Comparison of ENCODE assay signal across 8 cellular contexts in genomic region chr19:40283414-40284250, GRCh38. TPM values are rescaled to one million over a fixed set of nuclear protein-coding genes. Genes with fewer than 3 reads are reported as not detected.
DNase-seq lines count a peak whose midpoint lies in the region; ATAC-seq, FAIRE-seq and TF ChIP-seq lines count a peak whose summit lies in the region.

No MANE protein-coding gene starts in this region.

- CTCF ChIA-PET in GM12878 (lab: Yijun Ruan, JAX): interaction anchor here (1.2 to 2.3 kb wide), 3 partner anchors 92 to 180 kb away, joined by 3 to 10 read pairs (median 6); no protein-coding TSS in a partner anchor

- 40 to 42% methylated on average over 12 of the region's 12 CpGs for WGBS in heart right ventricle, 2 donors
- 53% methylated on average over 12 of the region's 12 CpGs for WGBS in GM12878 (ENCODE audit: insufficient coverage, insufficient replicate concordance, low lambda C conversion rate, missing lambda C conversion rate)

- no peak for TF ChIP-seq EP300 in GM12878 (IDR thresholded peaks at IDR 0.05; ENCODE audit: borderline replicate concordance in 1 of 2, control insufficient read depth in 1 of 2, low read depth in 2 of 2, low read length in 2 of 2)

- H2AFZ ChIP-seq in GM12878 (ENCODE audit: control insufficient read depth, low read depth, low read length): no peak overlapping the region

- H3K36me3 ChIP-seq in heart right ventricle (peaks cover 0 to 11% (median 0%) of the 10 kb centered on the region in 9 donors), GM12878 (ENCODE audit: control insufficient read depth in 2 of 2, insufficient read depth in 2 of 2, low read length in 1 of 2) (peaks cover 0 to 7% of the 10 kb centered on the region in 2 experiments; a peak in 3 of 4 replicates), lower lobe of right lung (peaks cover 5% of the 10 kb centered on the region), upper lobe of right lung (no peaks in the 10 kb centered on the region)

- RAD21 ChIA-PET in GM12878 (lab: Charles Lee; ENCODE audit: unreplicated experiment): interaction anchor here (0.6 to 1.3 kb wide), 5 partner anchors 90 to 519 kb away, joined by 3 to 4 read pairs (median 3); no protein-coding TSS in a partner anchor

- TF ChIP-seq RAD21 in GM12878 (IDR thresholded peaks at IDR 0.05; ENCODE audit: insufficient read depth, low read depth, low read length): no peak

- peaks cover 65% of the 10 kb centered on the region for H3K79me2 ChIP-seq in GM12878 (ENCODE audit: control insufficient read depth, insufficient read depth, low read length)

- FAIRE-seq in GM12878 (lab: Jason Lieb, UNC): no peak

- peaks cover 2% of the 10 kb centered on the region for H4K20me1 ChIP-seq in GM12878 (ENCODE audit: control insufficient read depth, insufficient read depth)

- peak overlapping the region; percentile 83 to 99 (median 96) for H3K4me3 ChIP-seq in heart right ventricle
- peak overlapping the region; percentile 99 for H3K4me3 ChIP-seq in GM12878
- peak overlapping the region; percentile 88 for H3K4me3 ChIP-seq in lower lobe of right lung
- peak overlapping the region; percentile 78 for H3K4me3 ChIP-seq in upper lobe of right lung

- H3K9me3 ChIP-seq in heart right ventricle (no peaks in the 10 kb centered on the region), GM12878 (replicated peaks; ENCODE audit: control insufficient read depth, insufficient read depth, low read length) (no peaks in the 10 kb centered on the region), lower lobe of right lung (no peaks in the 10 kb centered on the region), upper lobe of right lung (no peaks in the 10 kb centered on the region)

- POLR2A ChIA-PET in GM12878 (lab: Charles Lee): interaction anchor here (0.6 to 2.6 kb wide), 4 partner anchors 9 to 159 kb away, joined by 3 to 15 read pairs (median 4); no protein-coding TSS in a partner anchor

- H3K27ac ChIP-seq in heart right ventricle (peak overlapping the region in 9 of 10 donors; percentile 92 to 100 (median 97)), GM12878 (ENCODE audit: control insufficient read depth, insufficient read depth) (peak overlapping the region; percentile 91), lower lobe of right lung (peak overlapping the region; percentile 93), upper lobe of right lung (peak overlapping the region; percentile 98)

- TF ChIP-seq POLR2A in GM12878 (IDR thresholded peaks at IDR 0.05; ENCODE audit: low read depth, low read length): no peak

- SMC1A ChIA-PET in GM12878 (lab: Charles Lee; ENCODE audit: uncharacterized antibody, unreplicated experiment): interaction anchor here (0.5 to 1.2 kb wide), 4 partner anchors 9 to 1020 kb away, joined by 3 to 4 read pairs (median 3); partner anchors contain the start of genes C19orf47 and PLD3

- H3K4me2 ChIP-seq in GM12878 (ENCODE audit: control insufficient read depth, insufficient read depth): peak overlapping the region; percentile 62

- DNase-seq in heart right ventricle (no peak), left cardiac atrium (no peak), GM12878 (ENCODE audit: low read depth, low spot score) (no peak), lower lobe of right lung (peak; percentile 41), upper lobe of right lung (no peak), 8988T (no peak), CD1c-positive myeloid dendritic cell (ENCODE audit: extremely low spot score) (no peak), occipital lobe (lab: John Stamatoyannopoulos, UW) (no peak)

- ATAC-seq in heart right ventricle (no peak), left cardiac atrium (no peak), GM12878 (no peak), lower lobe of right lung (no peak), upper lobe of right lung (no peak)

- no TSS peak for BruUV-seq in GM12878 (replicated peaks; lab: Mats Ljungman, UMichigan)

- H3K27me3 ChIP-seq in heart right ventricle (no peaks in the 10 kb centered on the region), GM12878 (replicated peaks in 1 of 2; ENCODE audit: control insufficient read depth in 2 of 2, insufficient read depth in 2 of 2, low read length in 1 of 2) (no peaks in the 10 kb centered on the region), lower lobe of right lung (ENCODE audit: low read depth) (no peaks in the 10 kb centered on the region), upper lobe of right lung (no peaks in the 10 kb centered on the region)

- peak overlapping the region; percentile 87 for H3K9ac ChIP-seq in GM12878 (ENCODE audit: control insufficient read depth, insufficient read depth, low read length)

- H3K4me1 ChIP-seq in heart right ventricle: peaks cover 28 to 71% (median 65%) of the 10 kb centered on the region in 9 donors
- peaks cover 24% of the 10 kb centered on the region for H3K4me1 ChIP-seq in GM12878 (ENCODE audit: control insufficient read depth, insufficient read depth, low read length)
- H3K4me1 ChIP-seq in lower lobe of right lung: peaks cover 62% of the 10 kb centered on the region
- peaks cover 46% of the 10 kb centered on the region for H3K4me1 ChIP-seq in upper lobe of right lung

- TF ChIP-seq CTCF in heart right ventricle (IDR thresholded peaks at IDR 0.05): no peak
- no peak for TF ChIP-seq CTCF in GM12878 (IDR thresholded peaks at IDR 0.05 in 2 of 3, conservative IDR thresholded peaks at IDR 0.05 in 1 of 3; ENCODE audit: control insufficient read depth in 2 of 3, extremely low read depth in 1 of 3, insufficient read depth in 1 of 3, low read depth in 3 of 3, low read length in 3 of 3)
- TF ChIP-seq CTCF in lower lobe of right lung (IDR thresholded peaks at IDR 0.05): no peak
- no peak for TF ChIP-seq CTCF in upper lobe of right lung (IDR thresholded peaks at IDR 0.05)

- intact Hi-C loops in heart right ventricle (cut with DNase I): loop anchor here in 1 of 10 donors (5.0 kb wide), 1 partner anchor 51 kb away; no protein-coding TSS in a partner anchor
- intact Hi-C loops in left cardiac atrium (cut with DNase I): loop anchor here in 1 of 2 donors (10.0 kb wide), 1 partner anchor 161 kb away; the partner anchor contains the start of gene SERTAD3
- intact Hi-C loops in GM12878 (cut with micrococcal nuclease; ENCODE audit: unreplicated experiment): no loop called here
- intact Hi-C loops in lower lobe of right lung (cut with DNase I): no loop called here
- intact Hi-C loops in upper lobe of right lung (cut with DNase I): no loop called here

- in situ Hi-C loops in GM12878 (cut with MboI): no loop called here

TF ChIP-seq in GM12878, 131 proteins besides CTCF, POLR2A, EP300 and RAD21:
- TF ChIP-seq NR2F1 (conservative IDR thresholded peaks at IDR 0.05) (0 out of 2 replicates have a peak, but pooled peaks have one; percentile 19), SIN3A (IDR thresholded peaks at IDR 0.05; ENCODE audit: low read depth, low read length) (0 out of 2 replicates have a peak, but pooled peaks have one; percentile 22), POLR2AphosphoS5 (IDR thresholded peaks at IDR 0.05; ENCODE audit: low read length) (0 out of 2 replicates have a peak, but pooled peaks have one; percentile 23), SMAD1 (IDR thresholded peaks at IDR 0.05; ENCODE audit: low read depth, partially characterized antibody) (no peak)
TF ChIP-seq in GM12878: peak in this region for 3.

RNA-seq across cellular contexts. Expression of gene AKT2, which starts 1.5 kb away (rescaled TPM):
- total RNA-seq in heart right ventricle (100 to 1,000 TPM; 117 to 147 (median 127) TPM), left cardiac atrium (100 to 1,000 TPM; 110 to 119 TPM), GM12878 (2014; rRNA removed) (65.3 and 69.4 TPM in 2 replicates), GM12878 (2014; rRNA removed; fragmentation: Illumina TruSeq; extraction: Trizol) (69.1 and 73.6 TPM in 2 replicates), GM12878 (2021) (154 and 158 TPM in 2 replicates), lower lobe of right lung (102 TPM), upper lobe of right lung (103 TPM), occipital lobe (51.8 TPM)
- polyA plus RNA-seq in heart right ventricle (10 to 100 TPM; 56.7 to 57.6 TPM), GM12878 (2011; rRNA removed) (88.6 and 185 TPM in 2 replicates), GM12878 (2014; fragmentation: Illumina TruSeq; extraction: Trizol) (67.5 and 136 TPM in 2 replicates), GM12878 (2014; fragmentation: Nextera tagmentation; extraction: Ambion mirVana) (1 to 10 TPM; 1.0 to 2.5 TPM), GM12878 (2014; rRNA removed) (128 and 161 TPM in 2 replicates), GM12878 (2016; fragmentation: Nextera tagmentation; extraction: Ambion mirVana) (10 to 100 TPM; 34.6 to 37.4 TPM)
- 225 and 245 TPM in 2 replicates for total RNA-seq in GM12878 (2013; cell fraction: nucleolus; rRNA removed)
- polyA plus RNA-seq in GM12878 (2011; ENCODE audit: low read depth): 28.0 TPM
- 170 and 190 TPM in 2 replicates for polyA plus RNA-seq in GM12878 (2011; cell fraction: cytosol; rRNA removed)
- polyA plus RNA-seq in GM12878 (2011; cell fraction: nucleus; rRNA removed): 414 and 491 TPM in 2 replicates
- polyA plus RNA-seq in GM12878 (2012): 90.9 and 106 TPM in 2 replicates
- 86.9 and 127 TPM in 2 replicates for polyA minus RNA-seq in GM12878 (2011; rRNA and poly(A)+ RNA removed)
- polyA minus RNA-seq in GM12878 (2011; cell fraction: cytosol; rRNA and poly(A)+ RNA removed): 49.3 and 54.7 TPM in 2 replicates
- polyA minus RNA-seq in GM12878 (2011; cell fraction: nucleus; rRNA and poly(A)+ RNA removed): 56.0 and 75.0 TPM in 2 replicates

RNA-seq across cellular contexts. Expression of gene CCNP, which starts 57.1 kb away (rescaled TPM):
- total RNA-seq in heart right ventricle: not detected
- polyA plus RNA-seq in heart right ventricle: under 1 TPM; 0.04 to 0.15 TPM
- under 1 TPM; 0.15 to 0.31 TPM for total RNA-seq in left cardiac atrium
- total RNA-seq in GM12878 (2013; cell fraction: nucleolus; rRNA removed): 0.56 TPM in 1 of 2 replicates, not detected in the other
- total RNA-seq in GM12878 (2014; rRNA removed): 0.56 TPM in 1 of 2 replicates, not detected in the other
- not detected in 2 replicates for total RNA-seq in GM12878 (2014; rRNA removed; fragmentation: Illumina TruSeq; extraction: Trizol)
- total RNA-seq in GM12878 (2021): not detected in 2 replicates
- polyA plus RNA-seq in GM12878 (2011; ENCODE audit: low read depth): not detected
- polyA plus RNA-seq in GM12878 (2011; rRNA removed): 0.05 TPM in 1 of 2 replicates, not detected in the other
- 0.04 TPM in 1 of 2 replicates, not detected in the other for polyA plus RNA-seq in GM12878 (2011; cell fraction: cytosol; rRNA removed)
- 0.16 and 0.52 TPM in 2 replicates for polyA plus RNA-seq in GM12878 (2011; cell fraction: nucleus; rRNA removed)
- polyA plus RNA-seq in GM12878 (2012): not detected in 2 replicates
- polyA plus RNA-seq in GM12878 (2014; fragmentation: Illumina TruSeq; extraction: Trizol): 0.03 TPM in 1 of 2 replicates, not detected in the other
- not detected for polyA plus RNA-seq in GM12878 (2014; fragmentation: Nextera tagmentation; extraction: Ambion mirVana)
- 0.04 TPM in 1 of 2 replicates, not detected in the other for polyA plus RNA-seq in GM12878 (2014; rRNA removed)
- polyA plus RNA-seq in GM12878 (2016; fragmentation: Nextera tagmentation; extraction: Ambion mirVana): not detected
- not detected in 2 replicates for polyA minus RNA-seq in GM12878 (2011; rRNA and poly(A)+ RNA removed)
- not detected in 2 replicates for polyA minus RNA-seq in GM12878 (2011; cell fraction: cytosol; rRNA and poly(A)+ RNA removed)
- not detected in 2 replicates for polyA minus RNA-seq in GM12878 (2011; cell fraction: nucleus; rRNA and poly(A)+ RNA removed)
- not detected for total RNA-seq in lower lobe of right lung
- not detected for total RNA-seq in upper lobe of right lung
- 1.7 TPM for total RNA-seq in occipital lobe
